ENCODE assay signal across 22 cellular contexts in genomic region chr9:136135326-136136126, GRCh38. TPM values are rescaled to one million over a fixed set of nuclear protein-coding genes. Genes with fewer than 3 reads are reported as not detected.
DNase-seq lines count a peak whose midpoint lies in the region; ATAC-seq, FAIRE-seq and TF ChIP-seq lines count a peak whose summit lies in the region.
"Had no signal": no experiment of that assay in that cellular context is flagged by ENCODE, and none has a peak within 500 bp of the region (broad histone marks: within the 10 kb centered on the region; RNA-seq: fewer than 3 reads in every experiment).

No MANE protein-coding gene starts in this region.

- no TSS peak for BruUV-seq in HepG2 (replicated peaks; lab: Mats Ljungman, UMichigan)

- no peak overlapping the region for H2AFZ ChIP-seq in HepG2 (ENCODE audit: low read length)

- no peak for FAIRE-seq in HepG2 (lab: Jason Lieb, UNC)
- FAIRE-seq: A549 had no signal

- H3K36me3 ChIP-seq in heart right ventricle, result no peaks in the 10 kb centered on the region
- no peaks in the 10 kb centered on the region for H3K36me3 ChIP-seq in SJCRH30
- no peaks in the 10 kb centered on the region for H3K36me3 ChIP-seq in HepG2 (replicated peaks in 1 of 2; ENCODE audit: control insufficient read depth in 1 of 2, insufficient read depth in 2 of 2, low read length in 2 of 2)
- H3K36me3 ChIP-seq: BE2C, HAP-1 had no signal

- H3K9ac ChIP-seq in HepG2 (ENCODE audit: insufficient read depth, low read depth, low read length), result no peak overlapping the region

- TF ChIP-seq EP300 in HepG2 (IDR thresholded peaks at IDR 0.05; ENCODE audit: low read depth in 2 of 2, low read length in 2 of 2), result no peak
- no peak for TF ChIP-seq EP300 in HepG2 (CRISPR knock-in tag; IDR thresholded peaks at IDR 0.05; ENCODE audit: borderline replicate concordance)

- peak overlapping the region; percentile 52 for H3K4me3 Mint-ChIP-seq in type B pancreatic cell
- H3K4me3 Mint-ChIP-seq: IgD-negative memory B cell had no signal

- no peaks in the 10 kb centered on the region for H3K9me3 ChIP-seq in heart right ventricle
- H3K9me3 ChIP-seq in SJCRH30 (replicated peaks), result no peaks in the 10 kb centered on the region
- no peaks in the 10 kb centered on the region for H3K9me3 ChIP-seq in HepG2 (ENCODE audit: low read length)
- H3K9me3 ChIP-seq: A549, BE2C, HAP-1 had no signal

- whole genome bisulfite sequencing in heart right ventricle, 2 donors, result 41 to 48% methylated on average over 18 of the region's 18 CpGs
- 6% methylated on average over 2 of the region's 18 CpGs for WGBS in HepG2 (ENCODE audit: low lambda C conversion rate)

- DNase-seq in heart right ventricle, result no peak
- no peak for DNase-seq in left cardiac atrium
- DNase-seq in SJCRH30, result peak; percentile 55 to 60
- no peak for DNase-seq in HepG2 (ENCODE audit: low spot score)
- no peak for DNase-seq in type B pancreatic cell (ENCODE audit: extremely low spot score, unreplicated experiment)
- no peak for DNase-seq in glomerular visceral epithelial cell (ENCODE audit: extremely low spot score)
- DNase-seq in T-helper 2 cell, result no peak
- no peak for DNase-seq in NCI-H2196 (lab: John Stamatoyannopoulos, UW; ENCODE audit: unreplicated experiment)
- DNase-seq: BE2C, DMS79, Kasumi-1, NCI-H1694, NCI-H2081 treated with DMSO at 0.1 percent for 48 hours, NCI-H2171 treated with DMSO at 0.1 percent for 48 hours, NCI-H446, NCI-H526, OCI-M1, SHP77 had no signal

- POLR2A ChIA-PET in HepG2 (lab: Yijun Ruan, JAX), result no interaction called here

- H3K4me1 ChIP-seq in heart right ventricle (peaks cover 6 to 30% (median 11%) of the 10 kb centered on the region in 9 donors), SJCRH30 (peaks cover 41% of the 10 kb centered on the region), HepG2 (ENCODE audit: insufficient read depth, low read length) (peaks cover 13% of the 10 kb centered on the region)
- H3K4me1 ChIP-seq: BE2C had no signal

- H4K20me1 ChIP-seq in HepG2 (ENCODE audit: insufficient read depth, low read length), result no peaks in the 10 kb centered on the region

- ATAC-seq in heart right ventricle (peak in 5 of 8 donors; percentile 6 to 44 (median 21)), left cardiac atrium (no peak), HepG2 (no peak; the same call in 2 of the 3 replicates)
- ATAC-seq: A549 had no signal

- TF ChIP-seq CTCF in heart right ventricle (IDR thresholded peaks at IDR 0.05) (no peak), HepG2 (CRISPR knock-in tag; IDR thresholded peaks at IDR 0.05) (no peak), type B pancreatic cell (conservative IDR thresholded peaks at IDR 0.05) (no peak)

- no peaks in the 10 kb centered on the region for H3K9me3 Mint-ChIP-seq in type B pancreatic cell
- H3K9me3 Mint-ChIP-seq: IgD-negative memory B cell had no signal

- H3K27me3 ChIP-seq in heart right ventricle, result peaks cover 0 to 84% (median 62%) of the 10 kb centered on the region in 7 donors
- peaks cover 18% of the 10 kb centered on the region for H3K27me3 ChIP-seq in SJCRH30
- H3K27me3 ChIP-seq in HepG2 (ENCODE audit: control insufficient read depth in 1 of 2, insufficient read depth in 2 of 2, low read length in 2 of 2), result peaks cover 13 to 53% of the 10 kb centered on the region in 2 experiments

- intact Hi-C loops in heart right ventricle (cut with DNase I) (loop anchor here in 1 of 10 donors (5.0 kb wide), 1 partner anchor 147 kb away; no protein-coding TSS in a partner anchor), left cardiac atrium (cut with DNase I) (loop anchor here in 1 of 2 donors (2.0 kb wide), 1 partner anchor 147 kb away; no protein-coding TSS in a partner anchor), HepG2 (cut with micrococcal nuclease; ENCODE audit: unreplicated experiment) (no loop called here)

- TF ChIP-seq RAD21 in HepG2 (CRISPR knock-in tag; IDR thresholded peaks at IDR 0.05), result no peak

- H3K4me2 ChIP-seq in HepG2 (ENCODE audit: low read depth, low read length), result no peak overlapping the region
- H3K4me2 ChIP-seq: A549 had no signal

- H3K36me3 Mint-ChIP-seq in type B pancreatic cell, result no peaks in the 10 kb centered on the region
- H3K36me3 Mint-ChIP-seq: IgD-negative memory B cell had no signal

- H3K4me3 ChIP-seq in heart right ventricle (no peak overlapping the region), SJCRH30 (no peak overlapping the region), HepG2 (replicated peaks in 1 of 3; ENCODE audit: insufficient read depth in 1 of 3, low read depth in 2 of 3, low read length in 3 of 3) (no peak overlapping the region)
- H3K4me3 ChIP-seq: A549, HAP-1, SK-N-MC had no signal

- H3K27ac ChIP-seq in heart right ventricle (no peak overlapping the region), SJCRH30 (peak overlapping the region; percentile 22; the same call in 1 of the 2 replicates), HepG2 (ENCODE audit: extremely low read length, insufficient read depth, low read length) (no peak overlapping the region)
- H3K27ac ChIP-seq: A549, SK-N-MC had no signal

- CTCF ChIA-PET in HepG2 (lab: Yijun Ruan, JAX; ENCODE audit: low intra/inter-chr PET ratio, low total read pairs), result no interaction called here

- H3K79me2 ChIP-seq in HepG2 (ENCODE audit: insufficient read depth, low read length), result no peaks in the 10 kb centered on the region

- H3K27me3 Mint-ChIP-seq in type B pancreatic cell, result peaks cover 26% of the 10 kb centered on the region

- H3K27ac Mint-ChIP-seq in type B pancreatic cell, result no peak overlapping the region
- H3K27ac Mint-ChIP-seq: IgD-negative memory B cell had no signal

- no peak for TF ChIP-seq POLR2A in HepG2 (IDR thresholded peaks at IDR 0.05; ENCODE audit: insufficient read depth in 1 of 2, low read depth in 2 of 2, low read length in 2 of 2)

- in situ Hi-C loops in HepG2 (cut with HindIII; ENCODE audit: extremely low pct_ligation_motif_present, low pct_unique_long_range_greater_than_20kb), result no loop called here

- peaks cover 13% of the 10 kb centered on the region for H3K4me1 Mint-ChIP-seq in type B pancreatic cell (ENCODE audit: unreplicated experiment)

RNA-seq across cellular contexts. Expression of gene TMEM250, which starts 16.9 kb away (rescaled TPM):
- total RNA-seq in heart right ventricle, result 10 to 100 TPM; 12.7 to 24.3 (median 15.4) TPM
- polyA plus RNA-seq in heart right ventricle, result 10 to 100 TPM in 1 of 2 donors, 1 to 10 TPM in 1; 9.7 to 26.4 TPM
- 10 to 100 TPM; 21.6 to 23.4 TPM for total RNA-seq in left cardiac atrium
- total RNA-seq in SJCRH30 (2014; rRNA removed; shearing (Covaris generic)), result 31.8 and 34.0 TPM in 2 replicates
- total RNA-seq in HepG2 (2016; rRNA removed; fragmentation: Illumina TruSeq; extraction: Trizol), result 12.0 and 13.9 TPM in 2 replicates
- total RNA-seq in HepG2 (2016; cell fraction: cytosol; rRNA removed; fragmentation: Illumina TruSeq; extraction: Trizol; ENCODE audit: low read depth), result 7.7 and 7.9 TPM in 2 replicates
- 9.6 and 13.9 TPM in 2 replicates for total RNA-seq in HepG2 (2016; cell fraction: insoluble cytoplasmic fraction; rRNA removed; fragmentation: Illumina TruSeq; extraction: Trizol)
- total RNA-seq in HepG2 (2016; cell fraction: membrane; rRNA removed; fragmentation: Illumina TruSeq; extraction: Trizol), result 17.8 and 22.1 TPM in 2 replicates
- 10.1 and 11.0 TPM in 2 replicates for total RNA-seq in HepG2 (2016; cell fraction: nucleus; rRNA removed; fragmentation: Illumina TruSeq; extraction: Trizol)
- 5.5 and 7.1 TPM in 2 replicates for polyA plus RNA-seq in HepG2 (2011; rRNA removed)
- polyA plus RNA-seq in HepG2 (2011; cell fraction: cytosol; rRNA removed), result 7.1 and 10.4 TPM in 2 replicates
- 9.4 and 12.5 TPM in 2 replicates for polyA plus RNA-seq in HepG2 (2011; cell fraction: nucleus; rRNA removed)
- polyA plus RNA-seq in HepG2 (2012), result 6.0 and 9.5 TPM in 2 replicates
- polyA plus RNA-seq in HepG2 (2016; cell fraction: cytosol; fragmentation: Illumina TruSeq; extraction: Trizol; ENCODE audit: low read depth), result 6.4 and 8.1 TPM in 2 replicates
- polyA plus RNA-seq in HepG2 (2016; cell fraction: insoluble cytoplasmic fraction; fragmentation: Illumina TruSeq; extraction: Trizol; ENCODE audit: low read depth), result 14.5 and 15.8 TPM in 2 replicates
- polyA plus RNA-seq in HepG2 (2016; cell fraction: membrane; fragmentation: Illumina TruSeq; extraction: Trizol; ENCODE audit: low read depth), result 14.9 and 17.1 TPM in 2 replicates
- 14.9 and 17.4 TPM in 2 replicates for polyA plus RNA-seq in HepG2 (2016; cell fraction: nucleus; fragmentation: Illumina TruSeq; extraction: Trizol; ENCODE audit: insufficient read depth, low read depth)
- 18.3 and 50.6 TPM in 2 replicates for polyA minus RNA-seq in HepG2 (2011; rRNA and poly(A)+ RNA removed; ENCODE audit: low replicate concordance)
- polyA minus RNA-seq in HepG2 (2011; cell fraction: cytosol; rRNA and poly(A)+ RNA removed), result 7.9 and 8.8 TPM in 2 replicates
- polyA minus RNA-seq in HepG2 (2011; cell fraction: nucleus; rRNA and poly(A)+ RNA removed), result 4.7 and 8.0 TPM in 2 replicates
- 37.9 and 53.7 TPM in 2 replicates for total RNA-seq in type B pancreatic cell (ENCODE audit: low replicate concordance)

RNA-seq across cellular contexts. Expression of gene NACC2, which starts 40.4 kb away (rescaled TPM):
- 10 to 100 TPM; 32.0 to 55.1 (median 41.1) TPM for total RNA-seq in heart right ventricle
- polyA plus RNA-seq in heart right ventricle, result 10 to 100 TPM; 15.6 to 16.5 TPM
- 10 to 100 TPM; 28.6 to 38.5 TPM for total RNA-seq in left cardiac atrium
- total RNA-seq in SJCRH30 (2014; rRNA removed; shearing (Covaris generic)), result 3.6 and 4.4 TPM in 2 replicates
- total RNA-seq in HepG2 (2016; rRNA removed; fragmentation: Illumina TruSeq; extraction: Trizol), result 10.5 and 12.3 TPM in 2 replicates
- 2.1 and 2.2 TPM in 2 replicates for total RNA-seq in HepG2 (2016; cell fraction: cytosol; rRNA removed; fragmentation: Illumina TruSeq; extraction: Trizol; ENCODE audit: low read depth)
- total RNA-seq in HepG2 (2016; cell fraction: insoluble cytoplasmic fraction; rRNA removed; fragmentation: Illumina TruSeq; extraction: Trizol), result 9.0 and 12.3 TPM in 2 replicates
- 5.3 TPM in 2 replicates for total RNA-seq in HepG2 (2016; cell fraction: membrane; rRNA removed; fragmentation: Illumina TruSeq; extraction: Trizol)
- 8.0 and 9.6 TPM in 2 replicates for total RNA-seq in HepG2 (2016; cell fraction: nucleus; rRNA removed; fragmentation: Illumina TruSeq; extraction: Trizol)
- 5.9 and 6.3 TPM in 2 replicates for polyA plus RNA-seq in HepG2 (2011; rRNA removed)
- 4.1 and 5.8 TPM in 2 replicates for polyA plus RNA-seq in HepG2 (2011; cell fraction: cytosol; rRNA removed)
- polyA plus RNA-seq in HepG2 (2011; cell fraction: nucleus; rRNA removed), result 28.9 and 40.8 TPM in 2 replicates
- polyA plus RNA-seq in HepG2 (2012), result 6.2 and 7.1 TPM in 2 replicates
- polyA plus RNA-seq in HepG2 (2016; cell fraction: cytosol; fragmentation: Illumina TruSeq; extraction: Trizol; ENCODE audit: low read depth), result 0.80 TPM in 2 replicates
- polyA plus RNA-seq in HepG2 (2016; cell fraction: insoluble cytoplasmic fraction; fragmentation: Illumina TruSeq; extraction: Trizol; ENCODE audit: low read depth), result 8.9 and 10.6 TPM in 2 replicates
- 2.4 and 2.5 TPM in 2 replicates for polyA plus RNA-seq in HepG2 (2016; cell fraction: membrane; fragmentation: Illumina TruSeq; extraction: Trizol; ENCODE audit: low read depth)
- polyA plus RNA-seq in HepG2 (2016; cell fraction: nucleus; fragmentation: Illumina TruSeq; extraction: Trizol; ENCODE audit: insufficient read depth, low read depth), result 15.3 and 15.7 TPM in 2 replicates
- 14.5 and 16.4 TPM in 2 replicates for polyA minus RNA-seq in HepG2 (2011; rRNA and poly(A)+ RNA removed; ENCODE audit: low replicate concordance)
- 9.2 and 9.6 TPM in 2 replicates for polyA minus RNA-seq in HepG2 (2011; cell fraction: cytosol; rRNA and poly(A)+ RNA removed)
- polyA minus RNA-seq in HepG2 (2011; cell fraction: nucleus; rRNA and poly(A)+ RNA removed), result 10.6 and 13.4 TPM in 2 replicates
- total RNA-seq in type B pancreatic cell (ENCODE audit: low replicate concordance), result 9.3 and 15.1 TPM in 2 replicates

Comparison
In these comparisons a context has a peak if more than half of its experiments do, and no peak if none do; other contexts are left out.
1. ATAC-seq: peak in heart right ventricle (5 of 8); none in left cardiac atrium (0 of 2) and HepG2 (single experiment).
2. DNase-seq: peak in SJCRH30 (2 of 2); none in heart right ventricle (0 of 2), left cardiac atrium (single experiment), HepG2 (single experiment), type B pancreatic cell (single experiment), glomerular visceral epithelial cell (single experiment), T-helper 2 cell (0 of 5) and NCI-H2196 (single experiment).